In genomic region chr10:25304606-25305005, GRCh38 we compare ENCODE assay signal across 29 cellular contexts.
"Had no signal": no experiment of that assay in that cellular context is flagged by ENCODE, and none has a peak within 500 bp of the region (broad histone marks: within the 10 kb centered on the region; RNA-seq: fewer than 3 reads in every experiment).

No MANE protein-coding gene starts in this region.

- H3K27me3 ChIP-seq: esophagus muscularis mucosa, gastroesophageal sphincter, neural progenitor cell, right lobe of liver, transverse colon, uterus had no signal

- H3K36me3 Mint-ChIP-seq: activated CD8-positive, alpha-beta memory T cell treated with anti-CD3 and anti-CD28 coated beads, Interleukin-2, amount 10 ng/mL, durations not matched to agents 7 days and 5 days; brain; neural progenitor cell; stimulated activated naive B cell treated with anti-CD40 and anti-IgM and Interleukin-4, amounts not matched to agents 10 μg/mL and 1 μg/mL and 100 μg/mL, for 72 hours had no signal

- DNase-seq: activated CD4-positive, alpha-beta T cell treated with anti-CD3 and anti-CD28 coated beads, Interleukin-2, amount 10 ng/mL, durations not matched to agents 7 days and 5 days; activated CD8-positive, alpha-beta memory T cell treated with anti-CD3 and anti-CD28 coated beads, Interleukin-2, amount 10 ng/mL, durations not matched to agents 7 days and 5 days; activated CD8-positive, alpha-beta T cell treated with anti-CD3 and anti-CD28 coated beads for 36 hours; activated gamma-delta T cell; activated naive CD4-positive, alpha-beta T cell treated with anti-CD3 and anti-CD28 coated beads, Interleukin-2, amount 50 U/mL, for 16 hours; activated naive CD8-positive, alpha-beta T cell treated with anti-CD3 and anti-CD28 coated beads, Interleukin-2, amount 50 U/mL, for 24 hours; activated T-cell treated with anti-CD3 and anti-CD28 coated beads for 4 hours; aorta; central memory CD4-positive, alpha-beta T cell; effector memory CD4-positive, alpha-beta T cell; head of caudate nucleus; lower lobe of right lung; naive thymus-derived CD8-positive, alpha-beta T cell; right lobe of liver; stimulated activated CD4-positive, alpha-beta T cell treated with anti-CD3 and anti-CD28 coated beads, Interleukin-2, amount 100 ng/mL, for 48 hours; stimulated activated CD8-positive, alpha-beta memory T cell treated with anti-CD3 and anti-CD28 coated beads, Interleukin-4, amount 100 ng/mL, for 48 hours; stimulated activated naive B cell treated with anti-CD40 and anti-IgM and Interleukin-4, amounts not matched to agents 10 μg/mL and 1 μg/mL and 100 μg/mL, for 72 hours; SW 1271; T-helper 17 cell; transverse colon; uterus had no signal

- H3K9me3 ChIP-seq: lower lobe of right lung, right lobe of liver, transverse colon, uterus had no signal

- H3K27me3 Mint-ChIP-seq: activated CD4-positive, alpha-beta T cell treated with anti-CD3 and anti-CD28 coated beads, Interleukin-2, amount 10 ng/mL, durations not matched to agents 7 days and 5 days; activated CD8-positive, alpha-beta memory T cell treated with anti-CD3 and anti-CD28 coated beads, Interleukin-2, amount 10 ng/mL, durations not matched to agents 7 days and 5 days; activated CD8-positive, alpha-beta T cell treated with anti-CD3 and anti-CD28 coated beads for 36 hours; activated naive CD8-positive, alpha-beta T cell treated with anti-CD3 and anti-CD28 coated beads, Interleukin-2, amount 50 U/mL, for 24 hours; brain; stimulated activated naive B cell treated with anti-CD40 and anti-IgM and Interleukin-4, amounts not matched to agents 10 μg/mL and 1 μg/mL and 100 μg/mL, for 72 hours; T-helper 17 cell had no signal

- H3K36me3 ChIP-seq: esophagus muscularis mucosa, gastroesophageal sphincter, lower lobe of right lung, neural progenitor cell, right lobe of liver, transverse colon, uterus had no signal

- H3K4me3 Mint-ChIP-seq: activated CD4-positive, alpha-beta T cell treated with anti-CD3 and anti-CD28 coated beads, Interleukin-2, amount 10 ng/mL, durations not matched to agents 7 days and 5 days; activated CD8-positive, alpha-beta memory T cell treated with anti-CD3 and anti-CD28 coated beads, Interleukin-2, amount 10 ng/mL, durations not matched to agents 7 days and 5 days; activated CD8-positive, alpha-beta T cell treated with anti-CD3 and anti-CD28 coated beads for 36 hours; activated naive CD8-positive, alpha-beta T cell treated with anti-CD3 and anti-CD28 coated beads, Interleukin-2, amount 50 U/mL, for 24 hours; activated T-helper 1 cell treated with anti-CD3 and anti-CD28 coated beads, Interleukin-12 subunit alpha, Interleukin-12 subunit beta, Interleukin-2, Interleukin-4 antibody, amounts not matched to agents 30 ng/mL and 10 ng/mL and 1 ng/mL, durations not matched to agents 14 hours and 24 hours and 36 hours; brain; naive thymus-derived CD8-positive, alpha-beta T cell; neural progenitor cell; stimulated activated naive B cell treated with anti-CD40 and anti-IgM and Interleukin-4, amounts not matched to agents 10 μg/mL and 1 μg/mL and 100 μg/mL, for 72 hours; T-helper 17 cell had no signal

- H3K27ac ChIP-seq: esophagus muscularis mucosa, gastroesophageal sphincter, lower lobe of right lung, neural progenitor cell, right lobe of liver, transverse colon, uterus, VCaP had no signal

- H3K27ac Mint-ChIP-seq: activated CD4-positive, alpha-beta T cell treated with anti-CD3 and anti-CD28 coated beads, Interleukin-2, amount 10 ng/mL, durations not matched to agents 7 days and 5 days; activated CD8-positive, alpha-beta memory T cell treated with anti-CD3 and anti-CD28 coated beads, Interleukin-2, amount 10 ng/mL, durations not matched to agents 7 days and 5 days; activated CD8-positive, alpha-beta T cell treated with anti-CD3 and anti-CD28 coated beads for 36 hours; activated naive CD8-positive, alpha-beta T cell treated with anti-CD3 and anti-CD28 coated beads, Interleukin-2, amount 50 U/mL, for 24 hours; activated T-helper 1 cell treated with anti-CD3 and anti-CD28 coated beads, Interleukin-12 subunit alpha, Interleukin-12 subunit beta, Interleukin-2, Interleukin-4 antibody, amounts not matched to agents 30 ng/mL and 10 ng/mL and 1 ng/mL, durations not matched to agents 14 hours and 24 hours and 36 hours; naive thymus-derived CD8-positive, alpha-beta T cell; neural progenitor cell; stimulated activated naive B cell treated with anti-CD40 and anti-IgM and Interleukin-4, amounts not matched to agents 10 μg/mL and 1 μg/mL and 100 μg/mL, for 72 hours; T-helper 17 cell had no signal

- FAIRE-seq: colon, keratinocyte had no signal

- H3K4me3 ChIP-seq: esophagus muscularis mucosa, gastroesophageal sphincter, lower lobe of right lung, neural progenitor cell, right lobe of liver, transverse colon, uterus had no signal

- H3K4me1 ChIP-seq: esophagus muscularis mucosa, gastroesophageal sphincter, lower lobe of right lung, neural progenitor cell, right lobe of liver, transverse colon, uterus had no signal

- H3K4me1 Mint-ChIP-seq: activated CD4-positive, alpha-beta T cell treated with anti-CD3 and anti-CD28 coated beads, Interleukin-2, amount 10 ng/mL, durations not matched to agents 7 days and 5 days; activated CD8-positive, alpha-beta memory T cell treated with anti-CD3 and anti-CD28 coated beads, Interleukin-2, amount 10 ng/mL, durations not matched to agents 7 days and 5 days; activated naive CD8-positive, alpha-beta T cell treated with anti-CD3 and anti-CD28 coated beads, Interleukin-2, amount 50 U/mL, for 24 hours; brain; naive thymus-derived CD8-positive, alpha-beta T cell; neural progenitor cell; stimulated activated naive B cell treated with anti-CD40 and anti-IgM and Interleukin-4, amounts not matched to agents 10 μg/mL and 1 μg/mL and 100 μg/mL, for 72 hours; T-helper 17 cell had no signal
